In the genomic region with DNA sequence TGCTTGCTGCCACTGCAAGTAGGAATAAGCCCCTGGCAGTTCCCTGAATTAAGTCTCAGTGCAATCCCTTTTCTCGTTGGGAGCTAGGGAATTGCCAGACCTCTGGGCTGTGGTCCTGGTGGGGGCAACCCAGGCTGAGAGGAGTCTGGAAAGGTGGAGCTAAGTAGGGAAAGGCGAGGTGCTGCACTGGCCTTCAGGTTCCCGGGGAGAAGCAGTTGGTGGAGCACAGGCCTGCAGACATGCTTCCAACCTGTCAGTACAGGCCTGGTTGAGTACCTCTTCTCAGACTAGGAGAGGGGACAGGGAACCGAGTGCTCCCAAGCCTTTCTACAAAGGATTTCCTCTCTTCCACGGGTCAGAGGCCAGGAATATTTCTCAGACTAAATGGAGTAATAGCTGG, we compare ENCODE assay signal across 1 cellular context.
TF ChIP-seq lines count a peak whose summit lies in the region.

No MANE protein-coding gene starts in this region.

TF ChIP-seq in H1, 55 proteins besides CTCF, POLR2A, EP300 and RAD21:
- no peak for TF ChIP-seq JUN (IDR thresholded peaks at IDR 0.05; ENCODE audit: low read depth, low read length)
- TF ChIP-seq TEAD4 (IDR thresholded peaks at IDR 0.05; ENCODE audit: low read depth, low read length), result no peak
- TF ChIP-seq SIN3A (conservative IDR thresholded peaks at IDR 0.05 in 1 of 2, IDR thresholded peaks at IDR 0.05 in 1 of 2; ENCODE audit: low read depth in 1 of 2, low read length in 2 of 2), result no peak
- no peak for TF ChIP-seq CHD1 (IDR thresholded peaks at IDR 0.05; ENCODE audit: low read depth, low read length)
- TF ChIP-seq POLR2AphosphoS5 (IDR thresholded peaks at IDR 0.05; ENCODE audit: low read depth, low read length), result no peak
- no peak for TF ChIP-seq CEBPB (IDR thresholded peaks at IDR 0.05; ENCODE audit: low read depth, low read length)
- TF ChIP-seq TAF1 (IDR thresholded peaks at IDR 0.05; ENCODE audit: low read depth, low read length), result no peak
- TF ChIP-seq ASH2L (IDR thresholded peaks at IDR 0.05; ENCODE audit: low read length), result no peak
- no peak for TF ChIP-seq SUZ12 (IDR thresholded peaks at IDR 0.05; ENCODE audit: low read length)
- TF ChIP-seq BACH1 (IDR thresholded peaks at IDR 0.05; ENCODE audit: low read length), result no peak
- TF ChIP-seq SIX5 (IDR thresholded peaks at IDR 0.05; ENCODE audit: low read depth, low read length), result no peak
- TF ChIP-seq BRCA1 (IDR thresholded peaks at IDR 0.05; ENCODE audit: low read depth, low read length), result no peak
- TF ChIP-seq POU5F1 (IDR thresholded peaks at IDR 0.05; ENCODE audit: low read depth, low read length), result no peak
